Comparison of ENCODE assay signal across 27 cellular contexts in the genomic region with DNA sequence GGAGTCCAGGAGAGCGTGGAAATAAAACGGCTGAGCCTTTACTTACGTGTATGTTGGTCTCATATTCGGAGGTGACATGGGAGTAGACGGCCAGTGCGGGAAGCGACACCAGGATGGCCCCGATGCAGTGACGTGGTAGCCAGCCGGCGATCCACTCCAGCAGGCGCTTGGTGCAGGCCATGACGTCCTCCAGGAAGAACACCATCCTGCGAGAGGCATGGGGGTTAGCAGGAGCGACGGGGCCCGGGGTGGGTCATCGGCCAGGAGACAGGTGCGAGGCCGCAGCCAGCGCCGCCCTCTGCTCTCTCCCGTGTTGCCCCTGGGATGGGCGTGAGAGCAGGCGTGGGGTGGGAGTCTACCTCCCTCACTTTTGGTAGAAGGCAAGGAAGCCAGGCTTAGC.
"Had no signal": no experiment of that assay in that cellular context is flagged by ENCODE, and none has a peak within 500 bp of the region (broad histone marks: within the 10 kb centered on the region; RNA-seq: fewer than 3 reads in every experiment).

No MANE protein-coding gene starts in this region.

- H3K4me2 ChIP-seq: neural progenitor cell had no signal

- H3K4me3 Mint-ChIP-seq: naive thymus-derived CD4-positive, alpha-beta T cell; natural killer cell treated with Interleukin-12 subunit alpha and Interleukin-12 subunit beta and Interleukin-15 and Interleukin-18, amount 100 ng/mL, for 72 hours; neural progenitor cell; stimulated activated effector memory CD8-positive, alpha-beta T cell treated with anti-CD3 and anti-CD28 coated beads, Interleukin-12 subunit alpha, Interleukin-12 subunit beta, amount 100 ng/mL, for 72 hours; stimulated activated naive B cell treated with anti-CD40 and anti-IgM and Interleukin-4, amounts not matched to agents 10 μg/mL and 1 μg/mL and 100 μg/mL, for 72 hours; stimulated activated naive CD8-positive, alpha-beta T cell treated with anti-CD3 and anti-CD28 coated beads, Interleukin-15, Interleukin-2, amounts not matched to agents 100 ng/mL and 50 ng/mL, for 24 hours had no signal

- H3K27me3 ChIP-seq: neural progenitor cell, pancreas, right lobe of liver, sigmoid colon, stomach, thyroid gland, tibial nerve, upper lobe of left lung, vagina had no signal

- H3K9me3 ChIP-seq: neutrophil, pancreas, prostate gland, right lobe of liver, sigmoid colon, stomach, thoracic aorta, thyroid gland, tibial nerve, upper lobe of left lung, vagina had no signal

- H3K9ac ChIP-seq: neural progenitor cell had no signal

- H3K27ac ChIP-seq: neural progenitor cell, neutrophil, pancreas, prostate gland, right lobe of liver, stomach, thoracic aorta, thyroid gland, tibial nerve, upper lobe of left lung had no signal

- H2AFZ ChIP-seq: neural progenitor cell had no signal

- H3K27me3 Mint-ChIP-seq: naive thymus-derived CD4-positive, alpha-beta T cell; natural killer cell treated with Interleukin-12 subunit alpha and Interleukin-12 subunit beta and Interleukin-15 and Interleukin-18, amount 100 ng/mL, for 72 hours; stimulated activated naive CD8-positive, alpha-beta T cell treated with anti-CD3 and anti-CD28 coated beads, Interleukin-15, Interleukin-2, amounts not matched to agents 100 ng/mL and 50 ng/mL, for 24 hours had no signal

- H3K27ac Mint-ChIP-seq: naive thymus-derived CD4-positive, alpha-beta T cell; natural killer cell treated with Interleukin-12 subunit alpha and Interleukin-12 subunit beta and Interleukin-15 and Interleukin-18, amount 100 ng/mL, for 72 hours; neural progenitor cell; stimulated activated effector memory CD8-positive, alpha-beta T cell treated with anti-CD3 and anti-CD28 coated beads, Interleukin-12 subunit alpha, Interleukin-12 subunit beta, amount 100 ng/mL, for 72 hours; stimulated activated naive B cell treated with anti-CD40 and anti-IgM and Interleukin-4, amounts not matched to agents 10 μg/mL and 1 μg/mL and 100 μg/mL, for 72 hours; stimulated activated naive CD8-positive, alpha-beta T cell treated with anti-CD3 and anti-CD28 coated beads, Interleukin-15, Interleukin-2, amounts not matched to agents 100 ng/mL and 50 ng/mL, for 24 hours had no signal

- H3K36me3 ChIP-seq: neural progenitor cell, neutrophil, prostate gland had no signal

- H3K4me3 ChIP-seq: neural progenitor cell, pancreas, prostate gland, right lobe of liver, sigmoid colon, stomach, thoracic aorta, thyroid gland, tibial nerve, upper lobe of left lung, vagina had no signal

- H3K4me1 ChIP-seq: pancreas, prostate gland, right lobe of liver, thyroid gland had no signal

- ATAC-seq: naive thymus-derived CD4-positive, alpha-beta T cell; pancreas; right cardiac atrium; right lobe of liver; stimulated activated effector memory CD8-positive, alpha-beta T cell treated with anti-CD3 and anti-CD28 coated beads, Interleukin-12 subunit alpha, Interleukin-12 subunit beta, amount 100 ng/mL, for 72 hours; stimulated activated naive B cell treated with anti-CD40 and anti-IgM and Interleukin-4, amounts not matched to agents 10 μg/mL and 1 μg/mL and 100 μg/mL, for 72 hours had no signal

- DNase-seq: naive thymus-derived CD4-positive, alpha-beta T cell; nucleus accumbens; retina; right lobe of liver; sigmoid colon; small intestine; stimulated activated CD4-positive, alpha-beta T cell treated with anti-CD3 and anti-CD28 coated beads, Interleukin-15, amount 100 ng/mL, for 24 hours; stimulated activated CD4-positive, alpha-beta T cell treated with anti-CD3 and anti-CD28 coated beads, Interleukin-2, amount 100 ng/mL, for 24 hours; stimulated activated CD4-positive, alpha-beta T cell treated with anti-CD3 and anti-CD28 coated beads, Interleukin-2, amount 100 ng/mL, for 48 hours; stimulated activated CD4-positive, alpha-beta T cell treated with anti-CD3 and anti-CD28 coated beads, Interleukin-4, amount 100 ng/mL, for 24 hours; stimulated activated naive B cell treated with anti-CD40 and anti-IgM and Interleukin-4, amounts not matched to agents 10 μg/mL and 1 μg/mL and 100 μg/mL, for 72 hours; stimulated activated naive CD4-positive, alpha-beta T cell treated with Interleukin-2 at 50 U/mL for 16 hours; stomach; thyroid gland; trophoblast cell had no signal

- H3K9me3 Mint-ChIP-seq: naive thymus-derived CD4-positive, alpha-beta T cell; natural killer cell treated with Interleukin-12 subunit alpha and Interleukin-12 subunit beta and Interleukin-15 and Interleukin-18, amount 100 ng/mL, for 72 hours; neural progenitor cell; stimulated activated effector memory CD8-positive, alpha-beta T cell treated with anti-CD3 and anti-CD28 coated beads, Interleukin-12 subunit alpha, Interleukin-12 subunit beta, amount 100 ng/mL, for 72 hours; stimulated activated naive B cell treated with anti-CD40 and anti-IgM and Interleukin-4, amounts not matched to agents 10 μg/mL and 1 μg/mL and 100 μg/mL, for 72 hours; stimulated activated naive CD8-positive, alpha-beta T cell treated with anti-CD3 and anti-CD28 coated beads, Interleukin-15, Interleukin-2, amounts not matched to agents 100 ng/mL and 50 ng/mL, for 24 hours had no signal
